Comparison of ENCODE assay signal across 11 cellular contexts in genomic region chr7:130914589-130915294, GRCh38.
DNase-seq lines count a peak whose midpoint lies in the region; ATAC-seq and TF ChIP-seq lines count a peak whose summit lies in the region.
"Had no signal": no experiment of that assay in that cellular context is flagged by ENCODE, and none has a peak within 500 bp of the region (broad histone marks: within the 10 kb centered on the region; RNA-seq: fewer than 3 reads in every experiment).

No MANE protein-coding gene starts in this region.

- H3K27ac ChIP-seq in right lobe of liver, result peak overlapping the region; percentile 84 to 94 (median 91)
- H3K27ac ChIP-seq in upper lobe of left lung, result peak overlapping the region; percentile 88 to 94 (median 92)
- H3K27ac ChIP-seq: C4-2B, WERI-Rb-1 had no signal

- 67% methylated on average over 10 of the region's 10 CpGs for WGBS in right lobe of liver (ENCODE audit: insufficient coverage, low coverage, low lambda C conversion rate, missing lambda C conversion rate)
- 85 to 86% methylated on average over 10 of the region's 10 CpGs for WGBS in upper lobe of left lung, 2 donors

- H3K9me3 ChIP-seq in right lobe of liver (no peaks in the 10 kb centered on the region), upper lobe of left lung (no peaks in the 10 kb centered on the region)

- H3K4me3 Mint-ChIP-seq in activated naive CD4-positive, alpha-beta T cell treated with anti-CD3 and anti-CD28 coated beads, Interleukin-2, amount 10 ng/mL, durations not matched to agents 7 days and 5 days, result peak overlapping the region; percentile 83

- ATAC-seq in activated naive CD4-positive, alpha-beta T cell treated with anti-CD3 and anti-CD28 coated beads, Interleukin-2, amount 50 U/mL, for 72 hours, result no peak
- no peak for ATAC-seq in right lobe of liver
- ATAC-seq in upper lobe of left lung (ENCODE audit: low FRiP score in 2 of 2), result no peak

- H3K36me3 Mint-ChIP-seq in activated naive CD4-positive, alpha-beta T cell treated with anti-CD3 and anti-CD28 coated beads, Interleukin-2, amount 10 ng/mL, durations not matched to agents 7 days and 5 days, result peaks cover 69% of the 10 kb centered on the region
- peaks cover 43 to 57% of the 10 kb centered on the region in 2 donors for H3K36me3 Mint-ChIP-seq in activated naive CD4-positive, alpha-beta T cell treated with anti-CD3 and anti-CD28 coated beads, Interleukin-2, amount 50 U/mL, for 72 hours

- no peaks in the 10 kb centered on the region for H3K36me3 ChIP-seq in right lobe of liver
- H3K36me3 ChIP-seq in upper lobe of left lung, result peaks cover 0 to 9% (median 0%) of the 10 kb centered on the region in 4 donors
- H3K36me3 ChIP-seq: WERI-Rb-1 had no signal

- H3K27me3 ChIP-seq in right lobe of liver (no peaks in the 10 kb centered on the region), upper lobe of left lung (no peaks in the 10 kb centered on the region)

- H3K4me3 ChIP-seq in right lobe of liver (no peak overlapping the region), upper lobe of left lung (peak overlapping the region in 1 of 4 donors; percentile 41)

- H3K27ac Mint-ChIP-seq in activated naive CD4-positive, alpha-beta T cell treated with anti-CD3 and anti-CD28 coated beads, Interleukin-2, amount 10 ng/mL, durations not matched to agents 7 days and 5 days, result peak overlapping the region; percentile 95
- H3K27ac Mint-ChIP-seq in activated naive CD4-positive, alpha-beta T cell treated with anti-CD3 and anti-CD28 coated beads, Interleukin-2, amount 50 U/mL, for 72 hours, result peak overlapping the region; percentile 95 to 98

- no peak for TF ChIP-seq EP300 in upper lobe of left lung (IDR thresholded peaks at IDR 0.05)

- H3K4me1 ChIP-seq in right lobe of liver (peaks cover 0 to 81% (median 37%) of the 10 kb centered on the region in 4 donors), upper lobe of left lung (peaks cover 73 to 88% (median 77%) of the 10 kb centered on the region in 4 donors)

- intact Hi-C loops in right lobe of liver (cut with DNase I), result no loop called here

- no peak for DNase-seq in activated naive CD4-positive, alpha-beta T cell treated with anti-CD3 and anti-CD28 coated beads, Interleukin-2, amount 10 ng/mL, durations not matched to agents 7 days and 5 days
- DNase-seq in activated naive CD4-positive, alpha-beta T cell treated with anti-CD3 and anti-CD28 coated beads, Interleukin-2, amount 50 U/mL, for 16 hours, result no peak
- no peak for DNase-seq in activated naive CD4-positive, alpha-beta T cell treated with anti-CD3 and anti-CD28 coated beads, Interleukin-2, amount 50 U/mL, for 72 hours (ENCODE audit: low spot score in 2 of 2)
- peak in 1 of 3 donors; percentile 20 for DNase-seq in right lobe of liver
- DNase-seq in upper lobe of left lung, result no peak
- no peak for DNase-seq in epidermal melanocyte (ENCODE audit: insufficient read length, low spot score)
- no peak for DNase-seq in NCI-H524 treated with DMSO at 0.1 percent for 48 hours (lab: John Stamatoyannopoulos, UW)
- DNase-seq in stimulated activated naive CD4-positive, alpha-beta T cell (lab: John Stamatoyannopoulos, UW), result no peak
- DNase-seq: NCI-H1105, WERI-Rb-1 had no signal

- H3K27me3 Mint-ChIP-seq in activated naive CD4-positive, alpha-beta T cell treated with anti-CD3 and anti-CD28 coated beads, Interleukin-2, amount 10 ng/mL, durations not matched to agents 7 days and 5 days, result no peaks in the 10 kb centered on the region

- H3K4me1 Mint-ChIP-seq in activated naive CD4-positive, alpha-beta T cell treated with anti-CD3 and anti-CD28 coated beads, Interleukin-2, amount 10 ng/mL, durations not matched to agents 7 days and 5 days, result peaks cover 89% of the 10 kb centered on the region

- TF ChIP-seq CTCF in right lobe of liver (IDR thresholded peaks at IDR 0.05), result no peak
- no peak for TF ChIP-seq CTCF in upper lobe of left lung (IDR thresholded peaks at IDR 0.05)

- no peak for TF ChIP-seq POLR2A in right lobe of liver (IDR thresholded peaks at IDR 0.05)
- no peak for TF ChIP-seq POLR2A in upper lobe of left lung (IDR thresholded peaks at IDR 0.05)

- H3K9me3 Mint-ChIP-seq in activated naive CD4-positive, alpha-beta T cell treated with anti-CD3 and anti-CD28 coated beads, Interleukin-2, amount 10 ng/mL, durations not matched to agents 7 days and 5 days, result no peaks in the 10 kb centered on the region
- no peaks in the 10 kb centered on the region for H3K9me3 Mint-ChIP-seq in activated naive CD4-positive, alpha-beta T cell treated with anti-CD3 and anti-CD28 coated beads, Interleukin-2, amount 50 U/mL, for 72 hours

- CTCF ChIA-PET in activated naive CD4-positive, alpha-beta T cell treated with anti-CD3 and anti-CD28 coated beads, Interleukin-2, amount 10 ng/mL, durations not matched to agents 7 days and 5 days (lab: Charles Lee), result interaction anchor here (0.9 to 4.3 kb wide), 6 partner anchors 18 to 127 kb away, joined by 3 to 21 read pairs (median 4); no protein-coding TSS in a partner anchor
